In genomic region chr13:99378985-99379734, GRCh38 we compare ENCODE assay signal across 19 cellular contexts.
DNase-seq lines count a peak whose midpoint lies in the region; ATAC-seq, FAIRE-seq and TF ChIP-seq lines count a peak whose summit lies in the region.
"Had no signal": no experiment of that assay in that cellular context is flagged by ENCODE, and none has a peak within 500 bp of the region (broad histone marks: within the 10 kb centered on the region; RNA-seq: fewer than 3 reads in every experiment).

No MANE protein-coding gene starts in this region.

- POLR2A ChIA-PET in HEK293T (lab: Yijun Ruan, JAX), result no interaction called here

- H4K20me1 ChIP-seq in BLaER1 treated with 17β-estradiol and CSF1 and Interleukin-3, amounts not matched to agents 10 nM and 100 nM, result peaks cover 0 to 25% (median 19%) of the 10 kb centered on the region in 11 experiments; a peak in 10 of 22 replicates
- H4K20me1 ChIP-seq in OCI-LY3 (ENCODE audit: insufficient read depth, low read length), result no peaks in the 10 kb centered on the region

- in situ Hi-C loops in G401 (cut with HindIII; ENCODE audit: low sequenced_read_pairs), result no loop called here

- no peaks in the 10 kb centered on the region for H3K27me3 ChIP-seq in BLaER1 treated with 17β-estradiol and CSF1 and Interleukin-3, amounts not matched to agents 10 nM and 100 nM
- no peaks in the 10 kb centered on the region; the same call in 1 of the 2 replicates for H3K27me3 ChIP-seq in OCI-LY3 (ENCODE audit: low read depth, low read length)
- no peaks in the 10 kb centered on the region for H3K27me3 ChIP-seq in iPS-18a (ENCODE audit: control insufficient read depth, insufficient read depth, low read length)
- H3K27me3 ChIP-seq: dorsolateral prefrontal cortex, gastrocnemius medialis had no signal

- H3K4me3 ChIP-seq in BLaER1 treated with 17β-estradiol and CSF1 and Interleukin-3, amounts not matched to agents 10 nM and 100 nM, result no peak overlapping the region
- H3K4me3 ChIP-seq in OCI-LY3 (ENCODE audit: low read length) (peak overlapping the region; percentile 2; the same call in 1 of the 2 replicates), iPS-18a (ENCODE audit: low read length) (peak overlapping the region; percentile 6)
- H3K4me3 ChIP-seq: dorsolateral prefrontal cortex, gastrocnemius medialis had no signal

- H3K36me3 ChIP-seq in BLaER1 treated with 17β-estradiol and CSF1 and Interleukin-3, amounts not matched to agents 10 nM and 100 nM, result peaks cover 27 to 66% (median 50%) of the 10 kb centered on the region in 11 experiments
- H3K36me3 ChIP-seq in OCI-LY3 (replicated peaks; ENCODE audit: low read depth, low read length), result peaks cover 7% of the 10 kb centered on the region
- H3K36me3 ChIP-seq in iPS-18a (ENCODE audit: control insufficient read depth, low read depth, low read length), result no peaks in the 10 kb centered on the region

- no peak overlapping the region for H2AFZ ChIP-seq in OCI-LY3 (ENCODE audit: low read depth, low read length)
- H2AFZ ChIP-seq: parathyroid adenoma had no signal

- TF ChIP-seq POLR2A in GM12891 (IDR thresholded peaks at IDR 0.05; ENCODE audit: low read depth, low read length), result no peak

- CTCF ChIA-PET in HEK293T (lab: Yijun Ruan, JAX), result no interaction called here

- TF ChIP-seq CTCF in OCI-LY3 (IDR thresholded peaks at IDR 0.05; ENCODE audit: low read depth, low read length), result no peak

- H3K79me2 ChIP-seq in OCI-LY3 (ENCODE audit: low read length), result no peaks in the 10 kb centered on the region
- H3K79me2 ChIP-seq: parathyroid adenoma had no signal

- ATAC-seq in left lobe of liver, result no peak
- ATAC-seq: gastrocnemius medialis; natural killer cell treated with Interleukin-12 subunit alpha and Interleukin-12 subunit beta and Interleukin-15 and Interleukin-18, amount 100 ng/mL, for 72 hours had no signal

- peak overlapping the region; percentile 4 to 65 (median 33); a peak in 18 of 22 replicates for H3K4me2 ChIP-seq in BLaER1 treated with 17β-estradiol and CSF1 and Interleukin-3, amounts not matched to agents 10 nM and 100 nM
- H3K4me2 ChIP-seq in OCI-LY3 (ENCODE audit: low read length), result peak overlapping the region; percentile 59

- no peak overlapping the region for H3K27ac ChIP-seq in BLaER1 treated with 17β-estradiol and CSF1 and Interleukin-3, amounts not matched to agents 10 nM and 100 nM
- H3K27ac ChIP-seq in OCI-LY3 (ENCODE audit: low read length) (peak overlapping the region; percentile 1; the same call in 1 of the 2 replicates), iPS-18a (ENCODE audit: low read length) (no peak overlapping the region)
- H3K27ac ChIP-seq: dorsolateral prefrontal cortex, gastrocnemius medialis, parathyroid adenoma, WERI-Rb-1 had no signal

- no peak overlapping the region for H3K9ac ChIP-seq in BLaER1 treated with 17β-estradiol and CSF1 and Interleukin-3, amounts not matched to agents 10 nM and 100 nM
- H3K9ac ChIP-seq in OCI-LY3 (ENCODE audit: low read length) (no peak overlapping the region), iPS-18a (ENCODE audit: low read length) (no peak overlapping the region)
- H3K9ac ChIP-seq: parathyroid adenoma had no signal

- FAIRE-seq in GM12891 (lab: Jason Lieb, UNC), result peak; percentile 77
- FAIRE-seq: bronchial epithelial cell had no signal

- peaks cover 0 to 5% (median 0%) of the 10 kb centered on the region in 11 experiments; a peak in 3 of 22 replicates for H3K9me3 ChIP-seq in BLaER1 treated with 17β-estradiol and CSF1 and Interleukin-3, amounts not matched to agents 10 nM and 100 nM (replicated peaks in 1 of 11)
- H3K9me3 ChIP-seq in OCI-LY3 (ENCODE audit: insufficient read depth, low read length) (no peaks in the 10 kb centered on the region), iPS-18a (ENCODE audit: control insufficient read depth, low read depth, low read length) (no peaks in the 10 kb centered on the region)
- H3K9me3 ChIP-seq: gastrocnemius medialis had no signal

- H3K4me1 ChIP-seq in BLaER1 treated with 17β-estradiol and CSF1 and Interleukin-3, amounts not matched to agents 10 nM and 100 nM, result peaks cover 57 to 85% (median 73%) of the 10 kb centered on the region in 10 experiments
- H3K4me1 ChIP-seq in OCI-LY3 (ENCODE audit: low read length), result peaks cover 85% of the 10 kb centered on the region
- H3K4me1 ChIP-seq in iPS-18a (ENCODE audit: control insufficient read depth, low read depth, low read length), result peaks cover 19% of the 10 kb centered on the region
- H3K4me1 ChIP-seq: gastrocnemius medialis, parathyroid adenoma had no signal

- no peak for DNase-seq in GM12891 (ENCODE audit: insufficient read length, low spot score)
- no peak for DNase-seq in HEK293T (ENCODE audit: extremely low spot score)
- DNase-seq in G401 (ENCODE audit: low spot score), result no peak
- no peak for DNase-seq in epidermal melanocyte (ENCODE audit: insufficient read length, low spot score)
- no peak for DNase-seq in left lobe of liver (ENCODE audit: low spot score)
- DNase-seq: dorsolateral prefrontal cortex; gastrocnemius medialis; mammary epithelial cell; NCI-H1048; NCI-H2081 treated with DMSO at 0.1 percent for 48 hours; NCI-H510A; stimulated activated CD4-positive, alpha-beta T cell treated with anti-CD3 and anti-CD28 coated beads, Interleukin-1b, Interleukin-23, amount 100 ng/mL, for 48 hours; WERI-Rb-1 had no signal

TF ChIP-seq in GM12891, 5 proteins besides CTCF, POLR2A, EP300 and RAD21:
- TF ChIP-seq TAF1 (IDR thresholded peaks at IDR 0.05; ENCODE audit: low read depth, low read length), result no peak
- TF ChIP-seq SPI1 (IDR thresholded peaks at IDR 0.05; ENCODE audit: low read depth, low read length), result peak; percentile 82
TF ChIP-seq in GM12891: peak in this region for 1.

TF ChIP-seq in HEK293T, 16 proteins besides CTCF, POLR2A, EP300 and RAD21:
- no peak for TF ChIP-seq ELF4 (IDR thresholded peaks at IDR 0.05)
- no peak for TF ChIP-seq PKNOX1 (IDR thresholded peaks at IDR 0.05)
- no peak for TF ChIP-seq HDGF (IDR thresholded peaks at IDR 0.05; ENCODE audit: borderline replicate concordance)
- no peak for TF ChIP-seq SP1 (IDR thresholded peaks at IDR 0.05)
- no peak for TF ChIP-seq FOXK2 (IDR thresholded peaks at IDR 0.05)
- TF ChIP-seq ZNF384 (IDR thresholded peaks at IDR 0.05), result no peak
- TF ChIP-seq L3MBTL2 (conservative IDR thresholded peaks at IDR 0.05), result no peak
- TF ChIP-seq ARNT (IDR thresholded peaks at IDR 0.05), result no peak
- TF ChIP-seq SUZ12 (IDR thresholded peaks at IDR 0.05), result no peak
- no peak for TF ChIP-seq BHLHE40 (IDR thresholded peaks at IDR 0.05; ENCODE audit: borderline replicate concordance)
- TF ChIP-seq FOXM1 (IDR thresholded peaks at IDR 0.05; ENCODE audit: borderline replicate concordance), result no peak
- no peak for TF ChIP-seq CTBP1 (IDR thresholded peaks at IDR 0.05; ENCODE audit: borderline replicate concordance)
- no peak for TF ChIP-seq TARDBP (IDR thresholded peaks at IDR 0.05)
- TF ChIP-seq NFRKB (IDR thresholded peaks at IDR 0.05), result no peak
- TF ChIP-seq FOXA1 (IDR thresholded peaks at IDR 0.05), result no peak

Comparison
In these comparisons a context has a peak if more than half of its experiments do, and no peak if none do; other contexts are left out.
1. H3K4me3 ChIP-seq: peak in OCI-LY3 (single experiment) and iPS-18a (single experiment); none in BLaER1 treated with 17β-estradiol and CSF1 and Interleukin-3, amounts not matched to agents 10 nM and 100 nM (0 of 10).